In genomic region chr12:662541-663292, GRCh38 we compare ENCODE assay signal across 8 cellular contexts. TPM values are rescaled to one million over a fixed set of nuclear protein-coding genes. Genes with fewer than 3 reads are reported as not detected.
DNase-seq lines count a peak whose midpoint lies in the region; ATAC-seq and TF ChIP-seq lines count a peak whose summit lies in the region.

No MANE protein-coding gene starts in this region.

- no peaks in the 10 kb centered on the region for H3K9me2 ChIP-seq in DOHH2 (replicated peaks; ENCODE audit: control insufficient read depth, low read length)
- H3K9me2 ChIP-seq in OCI-LY7 (ENCODE audit: insufficient read depth, low read length), result no peaks in the 10 kb centered on the region

- H3K79me2 ChIP-seq in DOHH2 (ENCODE audit: control insufficient read depth, low read length) (no peaks in the 10 kb centered on the region), OCI-LY7 (ENCODE audit: insufficient read depth, low read depth, low read length) (no peaks in the 10 kb centered on the region)

- BruUV-seq in OCI-LY7 (replicated peaks; lab: Mats Ljungman, UMichigan), result no TSS peak

- H3K27me3 Mint-ChIP-seq in WTC11 (ENCODE audit: low read depth), result no peaks in the 10 kb centered on the region

- H3K9me3 ChIP-seq in DOHH2 (ENCODE audit: control insufficient read depth, insufficient read depth, low read length) (no peaks in the 10 kb centered on the region), OCI-LY7 (ENCODE audit: low read length) (no peaks in the 10 kb centered on the region), esophagus (ENCODE audit: control insufficient read depth in 2 of 2, insufficient read depth in 1 of 2, low read depth in 1 of 2, low read length in 1 of 2) (no peaks in the 10 kb centered on the region), psoas muscle (no peaks in the 10 kb centered on the region)

- no peaks in the 10 kb centered on the region for H3K9me3 Mint-ChIP-seq in WTC11

- 21 to 29% methylated on average over 8 of the region's 8 CpGs for WGBS in esophagus, 2 donors
- 13 to 26% (median 18%) methylated on average over 8 of the region's 8 CpGs for WGBS in psoas muscle, 3 donors

- TF ChIP-seq CTCF in DOHH2 (IDR thresholded peaks at IDR 0.05; ENCODE audit: low read depth, low read length, poor library complexity, severe bottlenecking) (no peak), OCI-LY7 (conservative IDR thresholded peaks at IDR 0.05; ENCODE audit: low read length) (no peak), psoas muscle (IDR thresholded peaks at IDR 0.05) (no peak), WTC11 (IDR thresholded peaks at IDR 0.05) (no peak)

- no peak overlapping the region for H3K27ac Mint-ChIP-seq in WTC11

- H3K27me3 ChIP-seq in DOHH2 (ENCODE audit: control insufficient read depth, low read length), result no peaks in the 10 kb centered on the region
- no peaks in the 10 kb centered on the region for H3K27me3 ChIP-seq in esophagus (ENCODE audit: control insufficient read depth in 1 of 2, insufficient read depth in 2 of 2, low read length in 2 of 2)
- H3K27me3 ChIP-seq in psoas muscle (ENCODE audit: insufficient read depth in 3 of 3, low read length in 2 of 3), result no peaks in the 10 kb centered on the region

- H3F3A ChIP-seq in DOHH2 (ENCODE audit: control insufficient read depth, insufficient read depth), result peaks cover 18% of the 10 kb centered on the region

- ATAC-seq in psoas muscle (peak; percentile 41 to 73 (median 62)), WTC11 (no peak), HG02852 (IDR thresholded peaks at IDR 0.05; ENCODE audit: unreplicated experiment) (no peak)

- CTCF ChIA-PET in OCI-LY7 (lab: Charles Lee; ENCODE audit: unreplicated experiment) (interaction anchor here (0.9 to 1.5 kb wide), 2 partner anchors 10 to 89 kb away, joined by 3 to 5 read pairs; no protein-coding TSS in a partner anchor), WTC11 (lab: Charles Lee) (interaction anchor here (0.8 to 2.3 kb wide), 3 partner anchors 27 to 89 kb away, joined by 3 to 10 read pairs (median 3); partner anchors contain the start of gene WNK1)

- H3K27ac ChIP-seq in DOHH2 (ENCODE audit: low read depth, low read length), result peak overlapping the region; percentile 48
- H3K27ac ChIP-seq in OCI-LY7 (ENCODE audit: low read depth, low read length, poor library complexity, severe bottlenecking), result peak overlapping the region; percentile 46
- H3K27ac ChIP-seq in esophagus (ENCODE audit: low read depth in 2 of 2, low read length in 1 of 2), result peak overlapping the region; percentile 26 to 30
- H3K27ac ChIP-seq in psoas muscle, result peak overlapping the region; percentile 50

- peaks cover 92% of the 10 kb centered on the region for H3K4me1 ChIP-seq in DOHH2 (ENCODE audit: control insufficient read depth, low read length)
- peaks cover 90% of the 10 kb centered on the region for H3K4me1 ChIP-seq in OCI-LY7 (ENCODE audit: insufficient read depth, low read length, poor library complexity, severe bottlenecking)
- peaks cover 0 to 6% of the 10 kb centered on the region in 2 donors for H3K4me1 ChIP-seq in esophagus (ENCODE audit: control insufficient read depth in 2 of 2, insufficient read depth in 2 of 2, low read length in 1 of 2)
- H3K4me1 ChIP-seq in psoas muscle, result peaks cover 10% of the 10 kb centered on the region

- H3K36me3 ChIP-seq in DOHH2 (ENCODE audit: control insufficient read depth, low read length), result no peaks in the 10 kb centered on the region
- no peaks in the 10 kb centered on the region for H3K36me3 ChIP-seq in OCI-LY7 (ENCODE audit: insufficient read depth, low read length)
- no peaks in the 10 kb centered on the region for H3K36me3 ChIP-seq in esophagus (ENCODE audit: control insufficient read depth in 2 of 2, insufficient read depth in 2 of 2, low read length in 1 of 2)
- no peaks in the 10 kb centered on the region for H3K36me3 ChIP-seq in psoas muscle (ENCODE audit: insufficient read depth in 1 of 2, low read depth in 1 of 2)

- no peak overlapping the region for H3K4me3 Mint-ChIP-seq in WTC11

- intact Hi-C loops in OCI-LY7 (cut with micrococcal nuclease; ENCODE audit: unreplicated experiment) (no loop called here), psoas muscle (cut with DNase I) (loop anchor here in 1 of 2 donors (5.0 kb wide), 1 partner anchor 65 kb away; no protein-coding TSS in a partner anchor)

- H3K4me1 Mint-ChIP-seq in WTC11, result peaks cover 19% of the 10 kb centered on the region

- H3K4me2 ChIP-seq in DOHH2 (ENCODE audit: low read length) (peak overlapping the region; percentile 67), OCI-LY7 (ENCODE audit: low read length) (peak overlapping the region; percentile 75)

- POLR2A ChIA-PET in OCI-LY7 (lab: Charles Lee), result interaction anchor here (0.6 to 3.0 kb wide), 7 partner anchors 11 to 379 kb away, joined by 3 to 19 read pairs (median 6); no protein-coding TSS in a partner anchor
- POLR2A ChIA-PET in WTC11 (lab: Charles Lee), result no interaction called here

- DNase-seq in OCI-LY7 (ENCODE audit: low spot score), result no peak
- no peak for DNase-seq in psoas muscle
- no peak for DNase-seq in amniotic stem cell (lab: John Stamatoyannopoulos, UW)
- DNase-seq in retina, result no peak
- DNase-seq in WTC11 (ENCODE audit: low spot score), result no peak

- no peaks in the 10 kb centered on the region for H4K20me1 ChIP-seq in DOHH2 (ENCODE audit: control insufficient read depth, insufficient read depth, low read depth, low read length)
- H4K20me1 ChIP-seq in OCI-LY7 (ENCODE audit: insufficient read depth, low read length), result no peaks in the 10 kb centered on the region

- H3K4me3 ChIP-seq in DOHH2 (ENCODE audit: low read length), result peak overlapping the region; percentile 45
- peak overlapping the region; percentile 21 for H3K4me3 ChIP-seq in OCI-LY7 (ENCODE audit: low read depth, low read length, poor library complexity, severe bottlenecking)
- no peak overlapping the region for H3K4me3 ChIP-seq in esophagus (ENCODE audit: low read depth in 1 of 2, low read length in 2 of 2)
- H3K4me3 ChIP-seq in psoas muscle, result peak overlapping the region; percentile 15

- H2AFZ ChIP-seq in OCI-LY7 (ENCODE audit: low read length), result peak overlapping the region; percentile 99

- no peaks in the 10 kb centered on the region for H3K36me3 Mint-ChIP-seq in WTC11

TF ChIP-seq in WTC11, 78 proteins besides CTCF, POLR2A, EP300 and RAD21:
- TF ChIP-seq SP1 (CRISPR knock-in tag; conservative IDR thresholded peaks at IDR 0.05), result no peak
- no peak for TF ChIP-seq HMGXB4 (CRISPR knock-in tag; IDR thresholded peaks at IDR 0.05)
- no peak for TF ChIP-seq MAX (CRISPR knock-in tag; IDR thresholded peaks at IDR 0.05)
- TF ChIP-seq ZNF281 (CRISPR knock-in tag; IDR thresholded peaks at IDR 0.05), result no peak
- TF ChIP-seq ZNF396 (CRISPR knock-in tag; IDR thresholded peaks at IDR 0.05; ENCODE audit: borderline replicate concordance), result no peak
- TF ChIP-seq ZNF121 (CRISPR knock-in tag; IDR thresholded peaks at IDR 0.05), result no peak
- TF ChIP-seq GRHL2 (CRISPR knock-in tag; IDR thresholded peaks at IDR 0.05; ENCODE audit: insufficient replicate concordance, severe bottlenecking), result no peak
TF ChIP-seq in WTC11: peak in this region for 0.

RNA-seq across cellular contexts. Expression of gene NINJ2, which starts 0.5 kb away (rescaled TPM):
- total RNA-seq in OCI-LY7 (2014; rRNA removed; shearing (Covaris generic)), result 0.79 and 0.82 TPM in 2 replicates
- total RNA-seq in OCI-LY7 (2022) (3.5 and 4.4 TPM in 2 replicates), psoas muscle (10 to 100 TPM; 32.6 to 37.3 (median 33.0) TPM), WTC11 (2021) (0.41 to 0.73 TPM (median 0.42 TPM) in 3 replicates)
- polyA plus RNA-seq in esophagus (10 to 100 TPM in 1 of 2 donors, 1 to 10 TPM in 1; 3.3 to 10.9 TPM), psoas muscle (10 to 100 TPM; 11.8 to 66.6 (median 49.1) TPM)

Comparison
In these comparisons a context has a peak if more than half of its experiments do, and no peak if none do; other contexts are left out.
1. H3K4me3 ChIP-seq: peak in DOHH2 (single experiment), OCI-LY7 (single experiment) and psoas muscle (single experiment); none in esophagus (0 of 2).
2. ATAC-seq: peak in psoas muscle (4 of 4); none in WTC11 (single experiment) and HG02852 (single experiment).
3. RNA of gene NINJ2, which starts 0.5 kb away (total RNA-seq): 32.6 to 37.3 TPM in psoas muscle; 0.79 to 4.4 TPM in OCI-LY7 and 0.41 to 0.73 TPM in WTC11; every median in the first group is over 4 times any median in the second.
4. Peak in every context shown above with its lines, with median percentiles within 50 percentile points of each other: H3K27ac ChIP-seq.